9 cellular contexts compared by ENCODE assay signal in the genomic region with DNA sequence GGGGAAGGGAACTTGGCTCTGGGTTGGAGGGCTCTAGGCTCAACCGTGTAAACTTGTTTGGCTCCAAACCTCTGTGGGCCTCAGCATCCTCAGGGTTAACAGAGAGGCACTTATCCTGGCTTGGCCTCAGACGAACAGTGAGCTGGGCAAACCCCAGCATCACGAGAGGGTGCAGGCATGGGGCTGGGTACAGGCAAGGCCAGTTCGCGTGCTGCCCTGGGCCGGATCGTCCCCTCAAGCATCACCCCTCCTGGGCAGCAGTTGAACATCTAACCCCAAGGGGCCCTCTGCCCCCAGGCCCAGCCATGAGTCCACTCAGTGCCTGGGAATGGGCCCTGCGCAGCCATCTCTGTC. TPM values are rescaled to one million over a fixed set of nuclear protein-coding genes. Genes with fewer than 3 reads are reported as not detected.
DNase-seq lines count a peak whose midpoint lies in the region; ATAC-seq and TF ChIP-seq lines count a peak whose summit lies in the region.
"Had no signal": no experiment of that assay in that cellular context is flagged by ENCODE, and none has a peak within 500 bp of the region (broad histone marks: within the 10 kb centered on the region; RNA-seq: fewer than 3 reads in every experiment).

No MANE protein-coding gene starts in this region.

- H3K79me2 ChIP-seq in ACC112 (ENCODE audit: control insufficient read depth, insufficient read depth, low read length, unreplicated experiment) (peaks cover 26% of the 10 kb centered on the region), Karpas-422 (ENCODE audit: low read length) (peaks cover 21% of the 10 kb centered on the region)

- ATAC-seq in HG03432 (IDR thresholded peaks at IDR 0.05; ENCODE audit: unreplicated experiment) = no peak

- no peak for DNase-seq in Karpas-422
- no peak for DNase-seq in NCI-H187 (lab: John Stamatoyannopoulos, UW)
- DNase-seq in RKO (ENCODE audit: low spot score) = no peak
- no peak for DNase-seq in NCI-H1092 treated with DMSO at 0.1 percent for 48 hours (lab: John Stamatoyannopoulos, UW)

- peak overlapping the region; percentile 84 for H3K4me2 ChIP-seq in Karpas-422 (ENCODE audit: low read depth, low read length, poor library complexity, severe bottlenecking)

- H3K4me1 ChIP-seq in ACC112 (ENCODE audit: control insufficient read depth, insufficient read depth, low read length, unreplicated experiment) (peaks cover 40% of the 10 kb centered on the region), Karpas-422 (ENCODE audit: low read length) (peaks cover 44% of the 10 kb centered on the region)

- H3K4me3 ChIP-seq in ACC112 (ENCODE audit: low read depth, low read length) (peak overlapping the region; percentile 91), Karpas-422 (ENCODE audit: low read length) (peak overlapping the region; percentile 98)

- H2AFZ ChIP-seq in ACC112 (ENCODE audit: low read length, unreplicated experiment) = no peak overlapping the region
- no peak overlapping the region for H2AFZ ChIP-seq in Karpas-422 (ENCODE audit: low read length)

- H3K36me3 Mint-ChIP-seq in nephron (ENCODE audit: low read depth) = no peaks in the 10 kb centered on the region

- no peak for TF ChIP-seq CTCF in nephron (IDR thresholded peaks at IDR 0.05; ENCODE audit: unreplicated experiment in 3 of 3)

- H3K9me3 Mint-ChIP-seq in nephron = no peaks in the 10 kb centered on the region

- H3K27ac ChIP-seq in ACC112 (ENCODE audit: low read depth, low read length) = peak overlapping the region; percentile 73
- peak overlapping the region; percentile 91 for H3K27ac ChIP-seq in Karpas-422 (ENCODE audit: low read length)
- H3K27ac ChIP-seq in cingulate gyrus (ENCODE audit: low read depth, low read length) = peak overlapping the region; percentile 54

- no peaks in the 10 kb centered on the region for H3K9me3 ChIP-seq in Karpas-422 (ENCODE audit: low read length)

- no peaks in the 10 kb centered on the region for H3K27me3 ChIP-seq in ACC112 (ENCODE audit: insufficient read depth, low read length)
- H3K27me3 ChIP-seq in Karpas-422 (ENCODE audit: low read length) = no peaks in the 10 kb centered on the region

- H4K20me1 ChIP-seq in Karpas-422 (ENCODE audit: insufficient read depth, low read depth, low read length) = peaks cover 5% of the 10 kb centered on the region; the same call in 1 of the 2 replicates

- peak overlapping the region in 2 of 3 experiments; percentile 38 to 56 for H3K27ac Mint-ChIP-seq in nephron

- peak overlapping the region; percentile 83 for H3K9ac ChIP-seq in Karpas-422 (ENCODE audit: low read length)

- peaks cover 13% of the 10 kb centered on the region; the same call in 1 of the 2 replicates for H3K36me3 ChIP-seq in ACC112 (ENCODE audit: insufficient read depth, low read length)
- no peaks in the 10 kb centered on the region for H3K36me3 ChIP-seq in Karpas-422 (ENCODE audit: insufficient read depth, low read length)

- H3K27me3 Mint-ChIP-seq in nephron (ENCODE audit: low read depth) = peaks cover 12% of the 10 kb centered on the region

- H3K9me2 ChIP-seq in Karpas-422 (replicated peaks; ENCODE audit: insufficient read depth, low read length) = no peaks in the 10 kb centered on the region

- peaks cover 35% of the 10 kb centered on the region for H3K4me1 Mint-ChIP-seq in nephron

- peak overlapping the region; percentile 54 to 78 (median 59) for H3K4me3 Mint-ChIP-seq in nephron

RNA-seq across cellular contexts. Expression of a gene that starts 1.9 kb away (rescaled TPM):
- 19.9 and 75.1 TPM in 2 replicates for total RNA-seq in Karpas-422 (2014; rRNA removed; shearing (Covaris generic); ENCODE audit: low replicate concordance)

RNA-seq across cellular contexts. Expression of a gene that starts 5.4 kb away (rescaled TPM):
- 14.2 and 21.9 TPM in 2 replicates for total RNA-seq in Karpas-422 (2014; rRNA removed; shearing (Covaris generic); ENCODE audit: low replicate concordance)

RNA-seq across cellular contexts. Expression of a gene that starts 7.5 kb away (rescaled TPM):
- 31.7 and 49.4 TPM in 2 replicates for total RNA-seq in Karpas-422 (2014; rRNA removed; shearing (Covaris generic); ENCODE audit: low replicate concordance)

RNA-seq across cellular contexts. Expression of a gene that starts 17.9 kb away (rescaled TPM):
- total RNA-seq in Karpas-422 (2014; rRNA removed; shearing (Covaris generic); ENCODE audit: low replicate concordance) = 0.25 and 0.48 TPM in 2 replicates
- total RNA-seq: H4 had no signal

RNA-seq across cellular contexts. Expression of a gene that starts 19.6 kb away (rescaled TPM):
- 1.3 and 6.8 TPM in 2 replicates for total RNA-seq in Karpas-422 (2014; rRNA removed; shearing (Covaris generic); ENCODE audit: low replicate concordance)
